ENCODE assay signal across 9 cellular contexts in genomic region chr17:21549107-21549687, GRCh38.
DNase-seq lines count a peak whose midpoint lies in the region; ATAC-seq and TF ChIP-seq lines count a peak whose summit lies in the region.
"Had no signal": no experiment of that assay in that cellular context is flagged by ENCODE, and none has a peak within 500 bp of the region (broad histone marks: within the 10 kb centered on the region; RNA-seq: fewer than 3 reads in every experiment).

No MANE protein-coding gene starts in this region.

- H3K4me3 Mint-ChIP-seq in neural crest cell = peak overlapping the region; percentile 93

- H3K9me3 ChIP-seq in DND-41 (ENCODE audit: insufficient read depth, low read length, severe bottlenecking) = no peaks in the 10 kb centered on the region
- peaks cover 4% of the 10 kb centered on the region for H3K9me3 ChIP-seq in MG63

- H3K4me3 ChIP-seq in DND-41 (ENCODE audit: low read depth in 1 of 2, low read length in 2 of 2) (peak overlapping the region in 1 of 2 experiments; percentile 75; a peak in 2 of 4 replicates), MG63 (peak overlapping the region; percentile 94; the same call in 1 of the 2 replicates), astrocyte of the spinal cord (ENCODE audit: low read depth, low read length) (peak overlapping the region; percentile 61)

- H3K36me3 Mint-ChIP-seq in neural crest cell (ENCODE audit: low read depth) = peaks cover 20% of the 10 kb centered on the region

- H3K4me1 Mint-ChIP-seq in neural crest cell = peaks cover 37% of the 10 kb centered on the region

- peaks cover 4% of the 10 kb centered on the region for H3K9me3 Mint-ChIP-seq in neural crest cell

- H3K4me2 ChIP-seq in DND-41 (ENCODE audit: insufficient read depth, low read length) = peak overlapping the region; percentile 75; the same call in 1 of the 2 replicates

- H3K36me3 ChIP-seq in DND-41 (ENCODE audit: insufficient read depth, low read length) (no peaks in the 10 kb centered on the region), MG63 (peaks cover 44% of the 10 kb centered on the region)

- H3K27ac Mint-ChIP-seq in neural crest cell (ENCODE audit: unreplicated experiment) = no peak overlapping the region

- H3K27me3 ChIP-seq in DND-41 (ENCODE audit: insufficient read depth, low read length, poor library complexity) (no peaks in the 10 kb centered on the region), MG63 (peaks cover 12% of the 10 kb centered on the region)

- TF ChIP-seq CTCF in DND-41 (IDR thresholded peaks at IDR 0.05; ENCODE audit: borderline replicate concordance, extremely low read depth, low read length, poor library complexity, severe bottlenecking) (no peak), astrocyte of the spinal cord (IDR thresholded peaks at IDR 0.05; ENCODE audit: low read depth, low read length) (no peak), neural crest cell (conservative IDR thresholded peaks at IDR 0.05) (no peak)

- H3K79me2 ChIP-seq in DND-41 (ENCODE audit: insufficient read depth, low read length) = 0 out of 2 replicates have a peak, but pooled peaks cover 4% of the 10 kb centered on the region

- DNase-seq in DND-41 = no peak
- no peak for DNase-seq in MG63
- peak; percentile 52 for DNase-seq in astrocyte of the spinal cord (ENCODE audit: low read depth, low spot score)
- DNase-seq in neural crest cell (ENCODE audit: low read depth, low spot score) = no peak
- DNase-seq in DMS153 (lab: John Stamatoyannopoulos, UW) = no peak
- DNase-seq in cerebellum (ENCODE audit: low spot score) = no peak
- DNase-seq in COLO668 (lab: John Stamatoyannopoulos, UW; ENCODE audit: unreplicated experiment) = no peak
- DNase-seq: NCI-H1092 had no signal

- no peak for ATAC-seq in DND-41 (ENCODE audit: insufficient read depth, low read depth)
- ATAC-seq in GM18858 (IDR thresholded peaks at IDR 0.05; ENCODE audit: unreplicated experiment) = no peak

- H3K9ac ChIP-seq in DND-41 (ENCODE audit: low read depth, low read length) = no peak overlapping the region

- H3K27me3 Mint-ChIP-seq in neural crest cell (ENCODE audit: low read depth) = peaks cover 20% of the 10 kb centered on the region

- no peak overlapping the region for H3K27ac ChIP-seq in DND-41 (ENCODE audit: low read length)

- 0 out of 2 replicates have a peak, but pooled peaks cover 15% of the 10 kb centered on the region for H4K20me1 ChIP-seq in DND-41 (ENCODE audit: insufficient read depth, low read length)

- H3K4me1 ChIP-seq in DND-41 (ENCODE audit: insufficient read depth, low read length) = peaks cover 27% of the 10 kb centered on the region

- in situ Hi-C loops in astrocyte of the spinal cord (cut with HindIII; ENCODE audit: low sequenced_read_pairs) = no loop called here

- H2AFZ ChIP-seq in DND-41 (ENCODE audit: low read depth, low read length) = no peak overlapping the region
